Comparison of ENCODE assay signal across 19 cellular contexts in genomic region chr2:150572194-150572766, GRCh38.
DNase-seq lines count a peak whose midpoint lies in the region; ATAC-seq, FAIRE-seq and TF ChIP-seq lines count a peak whose summit lies in the region.
"Had no signal": no experiment of that assay in that cellular context is flagged by ENCODE, and none has a peak within 500 bp of the region (broad histone marks: within the 10 kb centered on the region; RNA-seq: fewer than 3 reads in every experiment).

No MANE protein-coding gene starts in this region.

- H2AK5ac ChIP-seq in IMR-90 (ENCODE audit: low read depth, low read length) (peak overlapping the region; percentile 97), trophoblast cell (ENCODE audit: low read length) (no peak overlapping the region)

- no peak overlapping the region for H4K12ac ChIP-seq in trophoblast cell (ENCODE audit: low read depth, low read length)

- H3K9ac ChIP-seq in IMR-90 (ENCODE audit: low read depth, low read length) (no peak overlapping the region), astrocyte (ENCODE audit: low read length) (no peak overlapping the region), keratinocyte (ENCODE audit: control insufficient read depth, extremely low read depth, insufficient read depth, low read length) (peak overlapping the region; percentile 20), trophoblast cell (ENCODE audit: low read length) (no peak overlapping the region)

- peak overlapping the region; percentile 78 for H4K5ac ChIP-seq in IMR-90 (ENCODE audit: low read depth, low read length)

- no peaks in the 10 kb centered on the region for H3K27me3 ChIP-seq in IMR-90 (ENCODE audit: control insufficient read depth, insufficient read depth, low read length)
- no peaks in the 10 kb centered on the region for H3K27me3 ChIP-seq in astrocyte (ENCODE audit: insufficient read depth, low read length)
- H3K27me3 ChIP-seq in keratinocyte (ENCODE audit: control insufficient read depth, extremely low read depth, insufficient read depth, low read length), result no peaks in the 10 kb centered on the region
- no peaks in the 10 kb centered on the region for H3K27me3 ChIP-seq in trophoblast cell (ENCODE audit: insufficient read depth, low read length)
- H3K27me3 ChIP-seq in tibial nerve, result no peaks in the 10 kb centered on the region

- H2AFZ ChIP-seq in IMR-90 (replicated peaks; ENCODE audit: low read length, poor library complexity) (no peak overlapping the region), astrocyte (ENCODE audit: low read depth, low read length) (no peak overlapping the region), keratinocyte (ENCODE audit: control insufficient read depth, low read length) (peak overlapping the region; percentile 1), trophoblast cell (ENCODE audit: insufficient read depth, low read length, poor library complexity) (no peak overlapping the region)

- H4K20me1 ChIP-seq in IMR-90 (ENCODE audit: insufficient read depth, low read length) (no peaks in the 10 kb centered on the region), astrocyte (ENCODE audit: insufficient read depth, low read length) (no peaks in the 10 kb centered on the region), keratinocyte (ENCODE audit: control insufficient read depth, extremely low read depth, insufficient read depth, low read length) (no peaks in the 10 kb centered on the region)

- intact Hi-C loops in IMR-90 (cut with micrococcal nuclease), result no loop called here

- H2BK120ac ChIP-seq in IMR-90 (ENCODE audit: low read depth, low read length), result peak overlapping the region; percentile 93
- no peak overlapping the region for H2BK120ac ChIP-seq in trophoblast cell (ENCODE audit: insufficient read depth, low read length, poor library complexity)

- H3K79me2 ChIP-seq in astrocyte (ENCODE audit: insufficient read depth, low read length) (no peaks in the 10 kb centered on the region), keratinocyte (ENCODE audit: control insufficient read depth, insufficient read depth, low read length) (no peaks in the 10 kb centered on the region), trophoblast cell (ENCODE audit: control insufficient read depth, insufficient read depth, low read length, poor library complexity) (no peaks in the 10 kb centered on the region)

- H3K27ac Mint-ChIP-seq in astrocyte (ENCODE audit: unreplicated experiment), result peak overlapping the region; percentile 80
- H3K27ac Mint-ChIP-seq: CD4-positive, alpha-beta memory T cell had no signal

- POLR2A ChIA-PET in A549 (lab: Yijun Ruan, JAX) (no interaction called here), IMR-90 (lab: Charles Lee; ENCODE audit: unreplicated experiment) (no interaction called here)

- H3K27ac ChIP-seq in A549, result peak overlapping the region; percentile 0 to 73; a peak in 4 of 6 replicates
- peak overlapping the region; percentile 74 for H3K27ac ChIP-seq in IMR-90 (ENCODE audit: insufficient read depth, low read length)
- H3K27ac ChIP-seq in astrocyte (ENCODE audit: low read depth, low read length), result no peak overlapping the region
- H3K27ac ChIP-seq in keratinocyte (ENCODE audit: control insufficient read depth, insufficient read depth, low read length), result peak overlapping the region; percentile 71
- H3K27ac ChIP-seq in trophoblast cell (ENCODE audit: low read depth, low read length), result no peak overlapping the region
- no peak overlapping the region for H3K27ac ChIP-seq in tibial nerve

- no peak for ATAC-seq in A549
- ATAC-seq in IMR-90 (ENCODE audit: low read depth), result no peak
- ATAC-seq in HG02623 (IDR thresholded peaks at IDR 0.05; ENCODE audit: unreplicated experiment), result no peak
- ATAC-seq: K562, PC-3 had no signal

- H3K4ac ChIP-seq in IMR-90 (ENCODE audit: low read depth, low read length) (peak overlapping the region; percentile 90), trophoblast cell (ENCODE audit: low read depth, low read length) (no peak overlapping the region)

- dilution Hi-C loops in IMR-90 (cut with HindIII; ENCODE audit: low sequenced_read_pairs, unreplicated experiment), result no loop called here
- dilution Hi-C loops in keratinocyte (cut with MboI; ENCODE audit: extremely low pct_ligation_motif_present, low sequenced_read_pairs), result no loop called here

- FAIRE-seq in A549 (lab: Jason Lieb, UNC) (no peak), astrocyte (lab: Jason Lieb, UNC) (peak; percentile 32), keratinocyte (lab: Jason Lieb, UNC) (peak; percentile 20)
- FAIRE-seq: D721Med, K562 had no signal

- peak overlapping the region; percentile 99 for H2BK15ac ChIP-seq in IMR-90 (ENCODE audit: low read depth, low read length)

- H3K23ac ChIP-seq in IMR-90 (ENCODE audit: low read depth, low read length), result peak overlapping the region; percentile 66; the same call in 1 of the 2 replicates
- no peak overlapping the region for H3K23ac ChIP-seq in trophoblast cell (ENCODE audit: low read length)

- H4K8ac ChIP-seq in IMR-90 (ENCODE audit: low read depth in 2 of 2, low read length in 2 of 2), result peak overlapping the region; percentile 84 to 89
- no peak overlapping the region for H4K8ac ChIP-seq in trophoblast cell (ENCODE audit: low read depth, low read length)

- peaks cover 15% of the 10 kb centered on the region for H3K9me1 ChIP-seq in IMR-90 (ENCODE audit: insufficient read depth, low read length)
- H3K9me1 ChIP-seq in keratinocyte (ENCODE audit: control insufficient read depth, extremely low read depth, insufficient read depth, low read length), result no peaks in the 10 kb centered on the region

- BruUV-seq in IMR-90 (replicated peaks; lab: Mats Ljungman, UMichigan), result no TSS peak

- no peak overlapping the region for H3K4me3 ChIP-seq in A549
- no peak overlapping the region for H3K4me3 ChIP-seq in IMR-90 (ENCODE audit: insufficient read depth, low read depth, low read length)
- no peak overlapping the region for H3K4me3 ChIP-seq in astrocyte (ENCODE audit: insufficient read depth, low read depth, low read length)
- peak overlapping the region in 1 of 3 experiments; percentile 30 for H3K4me3 ChIP-seq in keratinocyte (ENCODE audit: control insufficient read depth in 2 of 3, extremely low read depth in 1 of 3, insufficient read depth in 2 of 3, low read depth in 1 of 3, low read length in 3 of 3)
- H3K4me3 ChIP-seq in trophoblast cell (ENCODE audit: low read depth, low read length), result no peak overlapping the region
- H3K4me3 ChIP-seq in tibial nerve, result no peak overlapping the region
- H3K4me3 ChIP-seq: HAP-1, K562 had no signal

- H3K4me3 Mint-ChIP-seq in astrocyte (ENCODE audit: unreplicated experiment), result no peak overlapping the region
- H3K4me3 Mint-ChIP-seq: CD4-positive, alpha-beta memory T cell had no signal

- no peaks in the 10 kb centered on the region for H3K9me3 Mint-ChIP-seq in astrocyte (ENCODE audit: unreplicated experiment)

- WGBS in A549 (ENCODE audit: missing lambda C conversion rate), result 79% methylated on average over 6 of the region's 6 CpGs
- WGBS in IMR-90 (ENCODE audit: extremely low coverage in 2 of 2, insufficient read length in 1 of 2), 2 experiments, result 100% methylated on average over 1 of the region's 6 CpGs; no CpG with 5 or more reads in 1 of the 2 experiments
- WGBS in trophoblast cell (ENCODE audit: extremely low coverage, insufficient coverage, insufficient read length), result no CpG with 5 or more reads among the region's 6 CpGs
- WGBS in tibial nerve, 2 donors, result 83 to 85% methylated on average over 6 of the region's 6 CpGs

- H3K27me3 Mint-ChIP-seq in astrocyte (ENCODE audit: low read depth, unreplicated experiment), result no peaks in the 10 kb centered on the region
- H3K27me3 Mint-ChIP-seq: CD4-positive, alpha-beta memory T cell had no signal

- H4K91ac ChIP-seq in IMR-90 (ENCODE audit: insufficient read depth, low read depth, low read length) (peak overlapping the region; percentile 96), trophoblast cell (ENCODE audit: low read depth, low read length) (no peak overlapping the region)

- no peak for TF ChIP-seq RAD21 in A549 (conservative IDR thresholded peaks at IDR 0.05 in 1 of 2, IDR thresholded peaks at IDR 0.05 in 1 of 2)
- TF ChIP-seq RAD21 in IMR-90 (IDR thresholded peaks at IDR 0.05; ENCODE audit: low read length), result no peak

- H2BK5ac ChIP-seq in IMR-90 (ENCODE audit: low read depth, low read length, poor library complexity, severe bottlenecking) (peak overlapping the region; percentile 99), trophoblast cell (ENCODE audit: low read depth, low read length, poor library complexity) (no peak overlapping the region)

- H3K4me2 ChIP-seq in A549 (no peak overlapping the region), IMR-90 (ENCODE audit: low read depth, low read length) (no peak overlapping the region), astrocyte (ENCODE audit: low read length) (no peak overlapping the region), keratinocyte (ENCODE audit: control insufficient read depth, extremely low read depth, insufficient read depth, low read depth, low read length) (peak overlapping the region; percentile 54), trophoblast cell (ENCODE audit: low read length) (no peak overlapping the region)

- H3K36me3 ChIP-seq in IMR-90 (ENCODE audit: control insufficient read depth, insufficient read depth, low read length) (no peaks in the 10 kb centered on the region), astrocyte (ENCODE audit: insufficient read depth, low read length) (no peaks in the 10 kb centered on the region), keratinocyte (ENCODE audit: control insufficient read depth in 2 of 2, extremely low read depth in 1 of 2, insufficient read depth in 2 of 2, low read length in 2 of 2) (no peaks in the 10 kb centered on the region), trophoblast cell (ENCODE audit: control insufficient read depth in 1 of 2, insufficient read depth in 2 of 2, low read length in 2 of 2) (no peaks in the 10 kb centered on the region), tibial nerve (no peaks in the 10 kb centered on the region)
- H3K36me3 ChIP-seq: HAP-1 had no signal

- CTCF ChIA-PET in A549 (lab: Yijun Ruan, JAX), result no interaction called here
- CTCF ChIA-PET in IMR-90 (lab: Yijun Ruan, JAX), result interaction anchor here (1.2 kb wide), 1 partner anchor 9 kb away, joined by 3 read pairs; no protein-coding TSS in a partner anchor

- in situ Hi-C loops in IMR-90 (cut with MboI; ENCODE audit: low sequenced_read_pairs), result no loop called here

- H3K56ac ChIP-seq in IMR-90 (ENCODE audit: extremely low read depth, insufficient read depth, low read length), result peak overlapping the region; percentile 24; the same call in 1 of the 2 replicates

- DNase-seq in A549 (ENCODE audit: low read depth in 1 of 2, low spot score in 1 of 2) (no peak), IMR-90 (no peak), astrocyte (ENCODE audit: low read depth) (no peak), keratinocyte (ENCODE audit: low read depth, low spot score) (no peak), trophoblast cell (no peak), tibial nerve (ENCODE audit: low spot score in 2 of 2) (no peak), COLO668 (lab: John Stamatoyannopoulos, UW; ENCODE audit: unreplicated experiment) (no peak)
- DNase-seq: 8988T, NCI-H1105, NCI-H1694, NCI-H510A, NCI-H748 treated with DMSO at 0.1 percent for 48 hours, PC-3, RPMI8226 had no signal

- H3K9me3 ChIP-seq in A549 (peaks cover 1% of the 10 kb centered on the region; the same call in 1 of the 3 replicates), IMR-90 (ENCODE audit: control insufficient read depth, insufficient read depth, low read length) (no peaks in the 10 kb centered on the region), astrocyte (ENCODE audit: insufficient read depth, low read depth, low read length) (no peaks in the 10 kb centered on the region), keratinocyte (ENCODE audit: control insufficient read depth, low read depth, low read length) (no peaks in the 10 kb centered on the region), trophoblast cell (ENCODE audit: insufficient read depth, low read depth, low read length) (no peaks in the 10 kb centered on the region), tibial nerve (peaks cover 0 to under 1% (median 0%) of the 10 kb centered on the region in 4 donors)
- H3K9me3 ChIP-seq: HAP-1 had no signal

- TF ChIP-seq CTCF in A549 (IDR thresholded peaks at IDR 0.05), result no peak
- TF ChIP-seq CTCF in IMR-90 (conservative IDR thresholded peaks at IDR 0.05; ENCODE audit: low read depth, low read length), result no peak
- TF ChIP-seq CTCF in astrocyte (IDR thresholded peaks at IDR 0.05; ENCODE audit: insufficient read depth, low read depth, low read length), result no peak
- no peak for TF ChIP-seq CTCF in keratinocyte (optimal IDR thresholded peaks at IDR 0.05 in 1 of 3, IDR thresholded peaks at IDR 0.05 in 1 of 3, conservative IDR thresholded peaks at IDR 0.05 in 1 of 3; ENCODE audit: extremely low read depth in 1 of 3, insufficient read depth in 2 of 3, low read length in 3 of 3)
- TF ChIP-seq CTCF in tibial nerve (IDR thresholded peaks at IDR 0.05), result no peak

- H3K14ac ChIP-seq in IMR-90 (replicated peaks; ENCODE audit: low read depth, low read length) (peak overlapping the region; percentile 53), trophoblast cell (ENCODE audit: low read length) (no peak overlapping the region)

- H3K18ac ChIP-seq in IMR-90 (ENCODE audit: low read depth, low read length), result peak overlapping the region; percentile 99
- no peak overlapping the region for H3K18ac ChIP-seq in trophoblast cell (ENCODE audit: low read length)

- H3K4me1 ChIP-seq in A549, result peaks cover 28% of the 10 kb centered on the region
- H3K4me1 ChIP-seq in IMR-90 (ENCODE audit: control insufficient read depth, insufficient read depth, low read length), result peaks cover 24% of the 10 kb centered on the region
- H3K4me1 ChIP-seq in astrocyte (ENCODE audit: insufficient read depth, low read length), result peaks cover 19% of the 10 kb centered on the region
- peaks cover 38% of the 10 kb centered on the region for H3K4me1 ChIP-seq in keratinocyte (ENCODE audit: control insufficient read depth, extremely low read depth, insufficient read depth, low read length)
- H3K4me1 ChIP-seq in trophoblast cell (ENCODE audit: control insufficient read depth in 1 of 2, insufficient read depth in 2 of 2, low read length in 2 of 2), result peaks cover 0 to 2% of the 10 kb centered on the region in 2 experiments
- no peaks in the 10 kb centered on the region for H3K4me1 ChIP-seq in tibial nerve
- H3K4me1 ChIP-seq: HAP-1 had no signal

- peaks cover 27% of the 10 kb centered on the region for H3K4me1 Mint-ChIP-seq in astrocyte (ENCODE audit: low read depth, unreplicated experiment)
- H3K4me1 Mint-ChIP-seq: CD4-positive, alpha-beta memory T cell had no signal

- H2BK20ac ChIP-seq in IMR-90 (ENCODE audit: low read depth, low read length), result peak overlapping the region; percentile 100

- TF ChIP-seq EP300 in A549 (IDR thresholded peaks at IDR 0.05) (no peak), tibial nerve (IDR thresholded peaks at IDR 0.05) (no peak)

- no peak overlapping the region for H2BK12ac ChIP-seq in trophoblast cell (ENCODE audit: low read length)

- H3K79me1 ChIP-seq in IMR-90 (ENCODE audit: low read depth in 1 of 2, low read length in 2 of 2) (peaks cover 5 to 17% of the 10 kb centered on the region in 2 experiments; a peak in 2 of 4 replicates), trophoblast cell (ENCODE audit: low read length) (peaks cover 1% of the 10 kb centered on the region)

- H2AK9ac ChIP-seq in IMR-90 (replicated peaks; ENCODE audit: low read depth, low read length, poor library complexity), result no peak overlapping the region

- H3K36me3 Mint-ChIP-seq in astrocyte (ENCODE audit: low read depth, unreplicated experiment), result no peaks in the 10 kb centered on the region
- H3K36me3 Mint-ChIP-seq: CD4-positive, alpha-beta memory T cell had no signal

- TF ChIP-seq POLR2A in A549 (IDR thresholded peaks at IDR 0.05; ENCODE audit: low read length) (no peak), IMR-90 (IDR thresholded peaks at IDR 0.05; ENCODE audit: low read depth, low read length) (no peak), tibial nerve (IDR thresholded peaks at IDR 0.05) (no peak)

Comparison
In these comparisons a context has a peak if more than half of its experiments do, and no peak if none do; other contexts are left out.
1. H3K27ac ChIP-seq: peak in A549 (2 of 2), IMR-90 (single experiment) and keratinocyte (single experiment); none in astrocyte (single experiment), trophoblast cell (single experiment) and tibial nerve (0 of 4).